In the genomic region with DNA sequence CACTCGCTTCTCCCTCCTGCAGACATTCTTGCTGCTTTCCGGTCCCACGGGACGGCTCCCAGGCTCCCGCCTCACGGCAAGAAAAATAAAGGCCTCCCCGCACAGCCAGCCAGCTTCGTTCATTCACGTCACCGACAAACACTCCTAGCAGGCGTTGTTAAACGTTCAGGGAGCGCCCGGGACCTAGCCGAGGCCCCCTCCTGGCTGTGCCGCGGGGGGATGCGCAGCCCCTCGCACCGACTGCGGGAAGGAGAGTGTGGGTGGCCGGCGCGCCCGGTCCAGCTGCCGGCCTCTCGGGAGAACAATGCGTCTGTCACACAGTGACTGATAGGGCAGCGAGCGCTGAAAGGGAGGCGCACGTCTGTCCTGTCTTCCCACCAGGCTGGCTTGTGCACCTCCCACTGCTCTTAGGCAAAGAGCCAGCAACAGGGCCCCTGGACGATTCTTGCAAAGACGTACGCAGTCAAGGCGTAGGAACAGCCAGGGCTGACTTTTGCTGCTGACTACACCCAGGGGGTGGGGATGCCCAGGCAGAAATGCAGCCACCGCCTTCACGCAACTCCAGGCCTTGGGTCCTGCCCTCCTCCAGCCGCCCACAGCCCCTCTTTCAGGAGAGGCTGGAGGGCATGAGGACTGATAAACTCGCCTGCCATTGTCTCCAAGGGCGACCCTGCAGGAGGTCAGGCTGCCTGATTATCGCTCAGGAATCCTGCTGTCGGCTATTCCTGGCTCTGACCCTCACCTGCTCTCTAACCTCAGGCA, we compare ENCODE assay signal across 8 cellular contexts.
DNase-seq lines count a peak whose midpoint lies in the region; ATAC-seq and TF ChIP-seq lines count a peak whose summit lies in the region.

No MANE protein-coding gene starts in this region.

- H3K4me1 ChIP-seq in ectodermal cell (ENCODE audit: control insufficient read depth, insufficient read depth, low read length) (no peaks in the 10 kb centered on the region), right lobe of liver (peaks cover 0 to 8% (median 4%) of the 10 kb centered on the region in 4 donors), testis (peaks cover 20% of the 10 kb centered on the region)

- 0% methylated on average over 43 of the region's 43 CpGs for WGBS in ectodermal cell, 2 experiments
- WGBS in right lobe of liver (ENCODE audit: insufficient coverage, low coverage, low lambda C conversion rate, missing lambda C conversion rate) = 4% methylated on average over 27 of the region's 43 CpGs
- 2 to 3% methylated on average over 27 to 43 of the region's 43 CpGs for WGBS in testis, 2 donors

- peak overlapping the region; percentile 40 for H3K4me3 ChIP-seq in ectodermal cell (ENCODE audit: insufficient read depth, low read depth, low read length)
- H3K4me3 ChIP-seq in right lobe of liver = peak overlapping the region; percentile 29 to 43 (median 35)
- peak overlapping the region; percentile 44 to 64 for H3K4me3 ChIP-seq in testis

- DNase-seq in DMS79 (lab: John Stamatoyannopoulos, UW) (peak; percentile 39), NCI-H2227 treated with DMSO at 0.1 percent for 48 hours (lab: John Stamatoyannopoulos, UW) (peak; percentile 61), right lobe of liver (peak; percentile 43 to 59 (median 47)), testis (peak; percentile 94)
- no peak for DNase-seq in effector CD8-positive, alpha-beta T cell (lab: John Stamatoyannopoulos, UW)
- DNase-seq in activated CD4-positive, alpha-beta T cell treated with anti-CD3 and anti-CD28 coated beads, Interleukin-2, amount 50 U/mL, for 48 hours = no peak

- H3K9me3 ChIP-seq in ectodermal cell (ENCODE audit: control insufficient read depth, low read length) (no peaks in the 10 kb centered on the region), right lobe of liver (no peaks in the 10 kb centered on the region), testis (no peaks in the 10 kb centered on the region)

- intact Hi-C loops in right lobe of liver (cut with DNase I) = no loop called here
- intact Hi-C loops in testis (cut with DNase I; ENCODE audit: low total_unique reads) = no loop called here

- TF ChIP-seq CTCF in right lobe of liver (IDR thresholded peaks at IDR 0.05) (no peak), testis (IDR thresholded peaks at IDR 0.05) (no peak)

- TF ChIP-seq POLR2A in right lobe of liver (IDR thresholded peaks at IDR 0.05) (no peak), testis (IDR thresholded peaks at IDR 0.05) (no peak)

- H3K27ac ChIP-seq in ectodermal cell (ENCODE audit: insufficient read depth, low read depth, low read length, poor library complexity, severe bottlenecking) (peak overlapping the region; percentile 66), right lobe of liver (no peak overlapping the region), testis (peak overlapping the region; percentile 66 to 69)

- ATAC-seq in right lobe of liver = peak; percentile 84 to 90 (median 88)
- ATAC-seq in HG03159 (IDR thresholded peaks at IDR 0.05; ENCODE audit: unreplicated experiment) = no peak

- H3K27me3 ChIP-seq in ectodermal cell (ENCODE audit: control insufficient read depth, insufficient read depth, low read length, poor library complexity, severe bottlenecking) (peaks cover 78% of the 10 kb centered on the region), right lobe of liver (no peaks in the 10 kb centered on the region), testis (no peaks in the 10 kb centered on the region)

- H3K36me3 ChIP-seq in ectodermal cell (ENCODE audit: control insufficient read depth, insufficient read depth, low read length) = no peaks in the 10 kb centered on the region
- no peaks in the 10 kb centered on the region for H3K36me3 ChIP-seq in right lobe of liver
- no peaks in the 10 kb centered on the region for H3K36me3 ChIP-seq in testis (ENCODE audit: low read depth, missing control alignments)

Comparison
In these comparisons a context has a peak if more than half of its experiments do, and no peak if none do; other contexts are left out.
1. DNase-seq: peak in DMS79 (single experiment), NCI-H2227 treated with DMSO at 0.1 percent for 48 hours (single experiment), right lobe of liver (3 of 3) and testis (single experiment); none in effector CD8-positive, alpha-beta T cell (single experiment) and activated CD4-positive, alpha-beta T cell treated with anti-CD3 and anti-CD28 coated beads, Interleukin-2, amount 50 U/mL, for 48 hours (0 of 2).
2. H3K27ac ChIP-seq: peak in ectodermal cell (single experiment) and testis (2 of 2); none in right lobe of liver (0 of 3).
3. Peak in every context shown above with its lines, with median percentiles within 50 percentile points of each other: H3K4me3 ChIP-seq.